33 cellular contexts compared by ENCODE assay signal in genomic region chr15:57034613-57035012, GRCh38.
"Had no signal": no experiment of that assay in that cellular context is flagged by ENCODE, and none has a peak within 500 bp of the region (broad histone marks: within the 10 kb centered on the region; RNA-seq: fewer than 3 reads in every experiment).

No MANE protein-coding gene starts in this region.

- ATAC-seq: activated CD4-positive, alpha-beta T cell treated with anti-CD3 and anti-CD28 coated beads for 36 hours; activated CD4-positive, CD25-positive, alpha-beta regulatory T cell treated with anti-CD3 and anti-CD28 coated beads, Interleukin-2, amount 50 U/mL, for 24 hours; activated CD8-positive, alpha-beta memory T cell treated with anti-CD3 and anti-CD28 coated beads, Interleukin-2, amount 10 ng/mL, durations not matched to agents 7 days and 5 days; activated CD8-positive, alpha-beta T cell treated with anti-CD3 and anti-CD28 coated beads, Interleukin-2, amount 10 ng/mL, durations not matched to agents 7 days and 5 days; activated naive CD8-positive, alpha-beta T cell treated with anti-CD3 and anti-CD28 coated beads, Interleukin-2, amount 50 U/mL, for 24 hours; body of pancreas; WTC11 had no signal

- H3K27ac ChIP-seq: body of pancreas, brain microvascular endothelial cell, breast epithelium had no signal

- DNase-seq: activated CD4-positive, alpha-beta memory T cell treated with anti-CD3 and anti-CD28 coated beads, Interleukin-2, amount 10 ng/mL, durations not matched to agents 7 days and 5 days; activated CD4-positive, alpha-beta T cell treated with anti-CD3 and anti-CD28 coated beads for 1 hour; activated CD4-positive, alpha-beta T cell treated with anti-CD3 and anti-CD28 coated beads for 36 hours; activated CD4-positive, alpha-beta T cell treated with anti-CD3 and anti-CD28 coated beads for 48 hours; activated CD4-positive, alpha-beta T cell treated with anti-CD3 and anti-CD28 coated beads, Interleukin-2, amount 10 ng/mL, durations not matched to agents 7 days and 5 days; activated CD4-positive, alpha-beta T cell treated with anti-CD3 and anti-CD28 coated beads, Interleukin-2, amount 50 U/mL, for 48 hours; activated CD4-positive, CD25-positive, alpha-beta regulatory T cell; activated CD8-positive, alpha-beta memory T cell treated with anti-CD3 and anti-CD28 coated beads for 24 hours; activated CD8-positive, alpha-beta memory T cell treated with anti-CD3 and anti-CD28 coated beads, Interleukin-2, amount 10 ng/mL, durations not matched to agents 7 days and 5 days; activated CD8-positive, alpha-beta memory T cell treated with anti-CD3 and anti-CD28 coated beads, Interleukin-2, amount 50 U/mL, for 48 hours; activated CD8-positive, alpha-beta T cell treated with anti-CD3 and anti-CD28 coated beads, Interleukin-2, amount 10 ng/mL, durations not matched to agents 7 days and 5 days; activated effector memory CD4-positive, alpha-beta T cell treated with Interleukin-2 at 50 U/mL for 16 hours; activated gamma-delta T cell; activated naive CD4-positive, alpha-beta T cell treated with anti-CD3 and anti-CD28 coated beads, Interleukin-2, amount 10 ng/mL, durations not matched to agents 7 days and 5 days; activated naive CD4-positive, alpha-beta T cell treated with Interleukin-2 at 50 U/mL for 16 hours; activated naive CD8-positive, alpha-beta T cell treated with anti-CD3 and anti-CD28 coated beads, Interleukin-2, amount 10 ng/mL, durations not matched to agents 7 days and 5 days; activated naive CD8-positive, alpha-beta T cell treated with anti-CD3 and anti-CD28 coated beads, Interleukin-2, amount 50 U/mL, for 24 hours; activated T-cell treated with anti-CD3 and anti-CD28 coated beads, Interleukin-2, amount 50 U/mL, for 24 hours; activated T-cell treated with anti-CD3 and anti-CD28 coated beads, Interleukin-2, amount 50 U/mL, for 48 hours; amygdala; aorta; body of pancreas; brain microvascular endothelial cell; cerebellar nuclear complex; SW 1271; T-helper 1 cell; T-helper 2 cell; T-helper 9 cell had no signal

- H3K9me3 ChIP-seq: body of pancreas, breast epithelium had no signal

- FAIRE-seq: astrocyte, TTC549 had no signal

- H3K27me3 ChIP-seq: body of pancreas, brain microvascular endothelial cell, breast epithelium had no signal

- H3K4me3 ChIP-seq: body of pancreas, breast epithelium had no signal

- H3K36me3 ChIP-seq: brain microvascular endothelial cell, breast epithelium had no signal
